In genomic region chr20:19745584-19745983, GRCh38 we compare ENCODE assay signal across 2 cellular contexts.
TF ChIP-seq lines count a peak whose summit lies in the region.

No MANE protein-coding gene starts in this region.

TF ChIP-seq in A549, 52 proteins besides CTCF, POLR2A, EP300 and RAD21 (continued from another document):
- TF ChIP-seq, protein P1, sequence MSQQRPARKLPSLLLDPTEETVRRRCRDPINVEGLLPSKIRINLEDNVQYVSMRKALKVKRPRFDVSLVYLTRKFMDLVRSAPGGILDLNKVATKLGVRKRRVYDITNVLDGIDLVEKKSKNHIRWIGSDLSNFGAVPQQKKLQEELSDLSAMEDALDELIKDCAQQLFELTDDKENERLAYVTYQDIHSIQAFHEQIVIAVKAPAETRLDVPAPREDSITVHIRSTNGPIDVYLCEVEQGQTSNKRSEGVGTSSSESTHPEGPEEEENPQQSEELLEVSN (IDR thresholded peaks at IDR 0.05; ENCODE audit: borderline replicate concordance, low read depth), result no peak
- TF ChIP-seq MAZ (IDR thresholded peaks at IDR 0.05; ENCODE audit: borderline replicate concordance, low read depth, low read length) (no peak), RFX5 (IDR thresholded peaks at IDR 0.05) (no peak), NFE2L2 (conservative IDR thresholded peaks at IDR 0.05; ENCODE audit: low read length) (no peak), ELK1 (IDR thresholded peaks at IDR 0.05; ENCODE audit: low read depth, low read length) (no peak), PHF8 (IDR thresholded peaks at IDR 0.05; ENCODE audit: borderline replicate concordance, low read depth) (no peak), JUNB (IDR thresholded peaks at IDR 0.05) (no peak), TFCP2L1 (CRISPR knock-in tag; IDR thresholded peaks at IDR 0.05) (no peak), HOXA7 (CRISPR knock-in tag; IDR thresholded peaks at IDR 0.05) (no peak), EHF (CRISPR knock-in tag; IDR thresholded peaks at IDR 0.05) (no peak), HOXB13 (CRISPR knock-in tag; IDR thresholded peaks at IDR 0.05; ENCODE audit: low read depth) (no peak), MYC (IDR thresholded peaks at IDR 0.05; ENCODE audit: borderline replicate concordance, low read length) (no peak), CHD4 (IDR thresholded peaks at IDR 0.05; ENCODE audit: borderline replicate concordance) (no peak), ATOH8 (CRISPR knock-in tag; IDR thresholded peaks at IDR 0.05; ENCODE audit: low read depth) (no peak), POLR2AphosphoS2 (conservative IDR thresholded peaks at IDR 0.05; ENCODE audit: low read length) (no peak)
- TF ChIP-seq, protein P2, sequence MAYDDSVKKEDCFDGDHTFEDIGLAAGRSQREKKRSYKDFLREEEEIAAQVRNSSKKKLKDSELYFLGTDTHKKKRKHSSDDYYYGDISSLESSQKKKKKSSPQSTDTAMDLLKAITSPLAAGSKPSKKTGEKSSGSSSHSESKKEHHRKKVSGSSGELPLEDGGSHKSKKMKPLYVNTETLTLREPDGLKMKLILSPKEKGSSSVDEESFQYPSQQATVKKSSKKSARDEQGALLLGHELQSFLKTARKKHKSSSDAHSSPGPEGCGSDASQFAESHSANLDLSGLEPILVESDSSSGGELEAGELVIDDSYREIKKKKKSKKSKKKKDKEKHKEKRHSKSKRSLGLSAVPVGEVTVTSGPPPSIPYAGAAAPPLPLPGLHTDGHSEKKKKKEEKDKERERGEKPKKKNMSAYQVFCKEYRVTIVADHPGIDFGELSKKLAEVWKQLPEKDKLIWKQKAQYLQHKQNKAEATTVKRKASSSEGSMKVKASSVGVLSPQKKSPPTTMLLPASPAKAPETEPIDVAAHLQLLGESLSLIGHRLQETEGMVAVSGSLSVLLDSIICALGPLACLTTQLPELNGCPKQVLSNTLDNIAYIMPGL (CRISPR knock-in tag; IDR thresholded peaks at IDR 0.05; ENCODE audit: borderline replicate concordance), result no peak

TF ChIP-seq in GM23338, 12 proteins besides CTCF, POLR2A, EP300 and RAD21 (continued from another document):
- TF ChIP-seq, protein P3, sequence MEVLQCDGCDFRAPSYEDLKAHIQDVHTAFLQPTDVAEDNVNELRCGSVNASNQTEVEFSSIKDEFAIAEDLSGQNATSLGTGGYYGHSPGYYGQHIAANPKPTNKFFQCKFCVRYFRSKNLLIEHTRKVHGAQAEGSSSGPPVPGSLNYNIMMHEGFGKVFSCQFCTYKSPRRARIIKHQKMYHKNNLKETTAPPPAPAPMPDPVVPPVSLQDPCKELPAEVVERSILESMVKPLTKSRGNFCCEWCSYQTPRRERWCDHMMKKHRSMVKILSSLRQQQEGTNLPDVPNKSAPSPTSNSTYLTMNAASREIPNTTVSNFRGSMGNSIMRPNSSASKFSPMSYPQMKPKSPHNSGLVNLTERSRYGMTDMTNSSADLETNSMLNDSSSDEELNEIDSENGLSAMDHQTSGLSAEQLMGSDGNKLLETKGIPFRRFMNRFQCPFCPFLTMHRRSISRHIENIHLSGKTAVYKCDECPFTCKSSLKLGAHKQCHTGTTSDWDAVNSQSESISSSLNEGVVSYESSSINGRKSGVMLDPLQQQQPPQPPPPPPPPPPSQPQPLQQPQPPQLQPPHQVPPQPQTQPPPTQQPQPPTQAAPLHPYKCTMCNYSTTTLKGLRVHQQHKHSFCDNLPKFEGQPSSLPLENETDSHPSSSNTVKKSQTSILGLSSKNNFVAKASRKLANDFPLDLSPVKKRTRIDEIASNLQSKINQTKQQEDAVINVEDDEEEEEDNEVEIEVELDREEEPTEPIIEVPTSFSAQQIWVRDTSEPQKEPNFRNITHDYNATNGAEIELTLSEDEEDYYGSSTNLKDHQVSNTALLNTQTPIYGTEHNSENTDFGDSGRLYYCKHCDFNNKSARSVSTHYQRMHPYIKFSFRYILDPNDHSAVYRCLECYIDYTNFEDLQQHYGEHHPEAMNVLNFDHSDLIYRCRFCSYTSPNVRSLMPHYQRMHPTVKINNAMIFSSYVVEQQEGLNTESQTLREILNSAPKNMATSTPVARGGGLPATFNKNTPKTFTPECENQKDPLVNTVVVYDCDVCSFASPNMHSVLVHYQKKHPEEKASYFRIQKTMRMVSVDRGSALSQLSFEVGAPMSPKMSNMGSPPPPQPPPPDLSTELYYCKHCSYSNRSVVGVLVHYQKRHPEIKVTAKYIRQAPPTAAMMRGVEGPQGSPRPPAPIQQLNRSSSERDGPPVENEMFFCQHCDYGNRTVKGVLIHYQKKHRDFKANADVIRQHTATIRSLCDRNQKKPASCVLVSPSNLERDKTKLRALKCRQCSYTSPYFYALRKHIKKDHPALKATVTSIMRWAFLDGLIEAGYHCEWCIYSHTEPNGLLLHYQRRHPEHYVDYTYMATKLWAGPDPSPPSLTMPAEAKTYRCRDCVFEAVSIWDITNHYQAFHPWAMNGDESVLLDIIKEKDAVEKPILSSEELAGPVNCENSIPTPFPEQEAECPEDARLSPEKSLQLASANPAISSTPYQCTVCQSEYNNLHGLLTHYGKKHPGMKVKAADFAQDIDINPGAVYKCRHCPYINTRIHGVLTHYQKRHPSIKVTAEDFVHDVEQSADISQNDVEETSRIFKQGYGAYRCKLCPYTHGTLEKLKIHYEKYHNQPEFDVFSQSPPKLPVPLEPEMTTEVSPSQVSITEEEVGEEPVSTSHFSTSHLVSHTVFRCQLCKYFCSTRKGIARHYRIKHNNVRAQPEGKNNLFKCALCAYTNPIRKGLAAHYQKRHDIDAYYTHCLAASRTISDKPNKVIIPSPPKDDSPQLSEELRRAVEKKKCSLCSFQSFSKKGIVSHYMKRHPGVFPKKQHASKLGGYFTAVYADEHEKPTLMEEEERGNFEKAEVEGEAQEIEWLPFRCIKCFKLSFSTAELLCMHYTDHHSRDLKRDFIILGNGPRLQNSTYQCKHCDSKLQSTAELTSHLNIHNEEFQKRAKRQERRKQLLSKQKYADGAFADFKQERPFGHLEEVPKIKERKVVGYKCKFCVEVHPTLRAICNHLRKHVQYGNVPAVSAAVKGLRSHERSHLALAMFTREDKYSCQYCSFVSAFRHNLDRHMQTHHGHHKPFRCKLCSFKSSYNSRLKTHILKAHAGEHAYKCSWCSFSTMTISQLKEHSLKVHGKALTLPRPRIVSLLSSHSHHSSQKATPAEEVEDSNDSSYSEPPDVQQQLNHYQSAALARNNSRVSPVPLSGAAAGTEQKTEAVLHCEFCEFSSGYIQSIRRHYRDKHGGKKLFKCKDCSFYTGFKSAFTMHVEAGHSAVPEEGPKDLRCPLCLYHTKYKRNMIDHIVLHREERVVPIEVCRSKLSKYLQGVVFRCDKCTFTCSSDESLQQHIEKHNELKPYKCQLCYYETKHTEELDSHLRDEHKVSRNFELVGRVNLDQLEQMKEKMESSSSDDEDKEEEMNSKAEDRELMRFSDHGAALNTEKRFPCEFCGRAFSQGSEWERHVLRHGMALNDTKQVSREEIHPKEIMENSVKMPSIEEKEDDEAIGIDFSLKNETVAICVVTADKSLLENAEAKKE (CRISPR knock-in tag; IDR thresholded peaks at IDR 0.05), result no peak
- TF ChIP-seq ZNF114 (CRISPR knock-in tag; IDR thresholded peaks at IDR 0.05) (no peak), STAT1 (IDR thresholded peaks at IDR 0.05; ENCODE audit: unreplicated experiment) (no peak)
- TF ChIP-seq, protein P4, sequence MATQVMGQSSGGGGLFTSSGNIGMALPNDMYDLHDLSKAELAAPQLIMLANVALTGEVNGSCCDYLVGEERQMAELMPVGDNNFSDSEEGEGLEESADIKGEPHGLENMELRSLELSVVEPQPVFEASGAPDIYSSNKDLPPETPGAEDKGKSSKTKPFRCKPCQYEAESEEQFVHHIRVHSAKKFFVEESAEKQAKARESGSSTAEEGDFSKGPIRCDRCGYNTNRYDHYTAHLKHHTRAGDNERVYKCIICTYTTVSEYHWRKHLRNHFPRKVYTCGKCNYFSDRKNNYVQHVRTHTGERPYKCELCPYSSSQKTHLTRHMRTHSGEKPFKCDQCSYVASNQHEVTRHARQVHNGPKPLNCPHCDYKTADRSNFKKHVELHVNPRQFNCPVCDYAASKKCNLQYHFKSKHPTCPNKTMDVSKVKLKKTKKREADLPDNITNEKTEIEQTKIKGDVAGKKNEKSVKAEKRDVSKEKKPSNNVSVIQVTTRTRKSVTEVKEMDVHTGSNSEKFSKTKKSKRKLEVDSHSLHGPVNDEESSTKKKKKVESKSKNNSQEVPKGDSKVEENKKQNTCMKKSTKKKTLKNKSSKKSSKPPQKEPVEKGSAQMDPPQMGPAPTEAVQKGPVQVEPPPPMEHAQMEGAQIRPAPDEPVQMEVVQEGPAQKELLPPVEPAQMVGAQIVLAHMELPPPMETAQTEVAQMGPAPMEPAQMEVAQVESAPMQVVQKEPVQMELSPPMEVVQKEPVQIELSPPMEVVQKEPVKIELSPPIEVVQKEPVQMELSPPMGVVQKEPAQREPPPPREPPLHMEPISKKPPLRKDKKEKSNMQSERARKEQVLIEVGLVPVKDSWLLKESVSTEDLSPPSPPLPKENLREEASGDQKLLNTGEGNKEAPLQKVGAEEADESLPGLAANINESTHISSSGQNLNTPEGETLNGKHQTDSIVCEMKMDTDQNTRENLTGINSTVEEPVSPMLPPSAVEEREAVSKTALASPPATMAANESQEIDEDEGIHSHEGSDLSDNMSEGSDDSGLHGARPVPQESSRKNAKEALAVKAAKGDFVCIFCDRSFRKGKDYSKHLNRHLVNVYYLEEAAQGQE (IDR thresholded peaks at IDR 0.05; ENCODE audit: unreplicated experiment), result no peak
TF ChIP-seq in GM23338: peak in this region for 1.
